In genomic region chr12:94190623-94191022, GRCh38 we compare ENCODE assay signal across 20 cellular contexts.
"Had no signal": no experiment of that assay in that cellular context is flagged by ENCODE, and none has a peak within 500 bp of the region (broad histone marks: within the 10 kb centered on the region; RNA-seq: fewer than 3 reads in every experiment).

No MANE protein-coding gene starts in this region.

- H3K27me3 Mint-ChIP-seq: activated CD8-positive, alpha-beta T cell treated with anti-CD3 and anti-CD28 coated beads for 36 hours had no signal

- H3K27ac Mint-ChIP-seq: activated CD8-positive, alpha-beta T cell treated with anti-CD3 and anti-CD28 coated beads for 36 hours; activated naive CD4-positive, alpha-beta T cell treated with anti-CD3 and anti-CD28 coated beads for 36 hours; natural killer cell; type B pancreatic cell had no signal

- H3K4me2 ChIP-seq: smooth muscle cell had no signal

- H2AFZ ChIP-seq: parathyroid adenoma had no signal

- H3K4me3 ChIP-seq: body of pancreas, dorsolateral prefrontal cortex, lower lobe of right lung, smooth muscle cell, stomach had no signal

- H3K36me3 ChIP-seq: stomach had no signal

- H3K9ac ChIP-seq: parathyroid adenoma had no signal

- H3K4me3 Mint-ChIP-seq: activated CD8-positive, alpha-beta T cell treated with anti-CD3 and anti-CD28 coated beads for 36 hours; activated naive CD4-positive, alpha-beta T cell treated with anti-CD3 and anti-CD28 coated beads for 36 hours; activated T-cell treated with anti-CD3 and anti-CD28 coated beads, Interleukin-2, amount 50 U/mL, for 4 hours; natural killer cell; type B pancreatic cell had no signal

- H3K4me1 ChIP-seq: body of pancreas, lower lobe of right lung, parathyroid adenoma had no signal

- DNase-seq: activated CD4-positive, alpha-beta T cell treated with anti-CD3 and anti-CD28 coated beads for 48 hours; activated CD4-positive, CD25-positive, alpha-beta regulatory T cell; activated CD8-positive, alpha-beta memory T cell treated with anti-CD3 and anti-CD28 coated beads, Interleukin-2, amount 50 U/mL, for 4 hours; activated CD8-positive, alpha-beta T cell treated with anti-CD3 and anti-CD28 coated beads for 36 hours; activated naive CD4-positive, alpha-beta T cell treated with anti-CD3 and anti-CD28 coated beads for 36 hours; activated T-cell treated with anti-CD3 and anti-CD28 coated beads, Interleukin-2, amount 50 U/mL, for 4 hours; body of pancreas; caudate nucleus; dorsolateral prefrontal cortex; glutamatergic neuron; hypothalamus; islet precursor cell; lower lobe of right lung; natural killer cell; stimulated activated CD4-positive, alpha-beta T cell treated with anti-CD3 and anti-CD28 coated beads, Interleukin-4, amount 100 ng/mL, for 1 hour; stomach had no signal

- H3K79me2 ChIP-seq: parathyroid adenoma had no signal

- ATAC-seq: activated CD8-positive, alpha-beta T cell treated with anti-CD3 and anti-CD28 coated beads for 36 hours; activated T-cell treated with anti-CD3 and anti-CD28 coated beads, Interleukin-2, amount 50 U/mL, for 4 hours; body of pancreas; lower lobe of right lung; natural killer cell; sciatic nerve had no signal

- H3K27ac ChIP-seq: body of pancreas, dorsolateral prefrontal cortex, lower lobe of right lung, parathyroid adenoma, stomach had no signal

- H3K9me3 ChIP-seq: body of pancreas, lower lobe of right lung, stomach had no signal

- H3K27me3 ChIP-seq: body of pancreas, dorsolateral prefrontal cortex, stomach had no signal
